Comparison of ENCODE assay signal across 34 cellular contexts in the genomic region with DNA sequence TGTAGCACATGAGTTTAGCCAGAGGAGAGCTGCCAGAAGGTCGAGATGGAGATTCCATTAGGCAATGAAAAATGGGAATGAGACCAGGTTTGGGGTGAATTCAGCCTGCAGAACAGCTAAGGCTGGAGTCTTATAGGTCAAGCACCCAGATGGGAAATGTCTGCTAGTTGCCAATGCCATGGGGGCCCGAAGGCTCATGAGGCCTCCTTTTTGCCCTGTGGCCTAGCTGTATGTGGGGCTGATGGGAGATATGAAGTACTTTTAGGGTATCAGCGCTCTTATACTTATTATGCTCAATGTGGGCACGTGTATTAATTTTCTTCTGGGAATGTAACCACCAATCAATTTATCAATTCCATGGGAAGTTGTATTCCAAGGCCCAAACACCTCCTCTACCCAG. TPM values are rescaled to one million over a fixed set of nuclear protein-coding genes. Genes with fewer than 3 reads are reported as not detected.
"Had no signal": no experiment of that assay in that cellular context is flagged by ENCODE, and none has a peak within 500 bp of the region (broad histone marks: within the 10 kb centered on the region; RNA-seq: fewer than 3 reads in every experiment).

No MANE protein-coding gene starts in this region.

- H3K36me3 ChIP-seq: adrenal gland, cardiac muscle cell, colonic mucosa, heart left ventricle, left lung, neural progenitor cell, transverse colon, WERI-Rb-1 had no signal

- H2AFZ ChIP-seq: neural progenitor cell, parathyroid adenoma had no signal

- DNase-seq: activated CD4-positive, alpha-beta memory T cell treated with anti-CD3 and anti-CD28 coated beads for 36 hours; activated CD4-positive, alpha-beta T cell treated with anti-CD3 and anti-CD28 coated beads, Interleukin-2, amount 10 ng/mL, durations not matched to agents 24 days and 14 days; activated CD4-positive, CD25-positive, alpha-beta regulatory T cell treated with anti-CD3 and anti-CD28 coated beads, Interleukin-2, amount 50 U/mL, for 72 hours; activated CD8-positive, alpha-beta memory T cell treated with anti-CD3 and anti-CD28 coated beads, Interleukin-2, amount 50 U/mL, for 4 hours; activated effector memory CD4-positive, alpha-beta T cell treated with anti-CD3 and anti-CD28 coated beads, Interleukin-2, amount 50 U/mL, for 16 hours; activated naive CD4-positive, alpha-beta T cell treated with anti-CD3 and anti-CD28 coated beads for 36 hours; activated naive CD8-positive, alpha-beta T cell treated with anti-CD3 and anti-CD28 coated beads for 36 hours; activated T-cell treated with anti-CD3 and anti-CD28 coated beads, Interleukin-2, amount 50 U/mL, for 1 hour; adrenal gland; aorta; body of pancreas; cerebellar nuclear complex; colonic mucosa; heart left ventricle; left lung; mesendoderm; natural killer cell; occipital lobe; right cardiac atrium; stimulated activated CD4-positive, alpha-beta T cell treated with anti-CD3 and anti-CD28 coated beads, Interleukin-2, amount 100 ng/mL, for 48 hours; stimulated activated naive CD4-positive, alpha-beta T cell treated with Interleukin-2 at 50 U/mL for 16 hours; T-helper 17 cell; T1000; transverse colon; WERI-Rb-1 had no signal

- H3K27ac ChIP-seq: body of pancreas, cardiac muscle cell, colonic mucosa, left lung, neural progenitor cell, parathyroid adenoma, WERI-Rb-1 had no signal

- H3K4me3 ChIP-seq: adrenal gland, body of pancreas, cardiac muscle cell, colonic mucosa, heart left ventricle, left lung, lung, neural progenitor cell, transverse colon had no signal

- H3K4me2 ChIP-seq: neural progenitor cell had no signal

- H3K27me3 ChIP-seq: adrenal gland, body of pancreas, cardiac muscle cell, colonic mucosa, heart left ventricle, left lung, neural progenitor cell, transverse colon had no signal

- ATAC-seq: body of pancreas, left lung, natural killer cell, right cardiac atrium, T-helper 17 cell had no signal

- H3K9me3 ChIP-seq: adrenal gland, body of pancreas, colonic mucosa, heart left ventricle, left lung, transverse colon had no signal

- H3K4me1 ChIP-seq: body of pancreas, colonic mucosa, neural progenitor cell had no signal

RNA-seq across cellular contexts. Expression of a gene that starts 37.2 kb away (rescaled TPM):
- total RNA-seq: activated CD4-positive, alpha-beta memory T cell treated with anti-CD3 and anti-CD28 coated beads for 36 hours; activated CD4-positive, alpha-beta T cell treated with anti-CD3 and anti-CD28 coated beads, Interleukin-2, amount 10 ng/mL, durations not matched to agents 24 days and 14 days; activated CD8-positive, alpha-beta memory T cell treated with anti-CD3 and anti-CD28 coated beads for 36 hours; activated naive CD4-positive, alpha-beta T cell treated with anti-CD3 and anti-CD28 coated beads for 36 hours; activated naive CD8-positive, alpha-beta T cell treated with anti-CD3 and anti-CD28 coated beads for 36 hours; activated T-helper 1 cell treated with anti-CD3 and anti-CD28 coated beads, Interleukin-12 subunit alpha, Interleukin-12 subunit beta, Interleukin-2, Interleukin-4 antibody, amounts not matched to agents 30 ng/mL and 10 ng/mL and 1 ng/mL, durations not matched to agents 14 hours and 24 hours and 36 hours; endothelial cell of umbilical vein; kidney epithelial cell; mononuclear cell; natural killer cell; T-helper 17 cell had no signal
